In the genomic region with DNA sequence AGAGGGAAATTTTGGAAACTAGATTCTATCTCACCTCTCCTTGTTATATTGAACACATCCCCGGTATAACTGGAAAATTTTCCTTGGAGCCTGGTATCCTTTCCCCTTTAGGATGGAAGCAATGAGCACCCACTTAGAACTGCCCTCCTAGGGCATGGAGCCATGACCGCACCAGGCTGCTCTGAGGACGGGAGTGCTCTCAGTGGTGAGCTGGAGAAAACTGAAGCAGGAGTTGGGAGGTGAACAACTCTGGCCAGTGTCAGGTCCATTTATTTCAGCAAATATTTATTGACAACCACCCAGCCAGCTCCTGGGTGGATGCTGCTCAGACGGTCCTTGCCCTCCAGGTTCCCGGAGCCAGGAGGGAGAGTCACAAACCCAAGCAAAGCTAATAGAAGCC, we compare ENCODE assay signal across 27 cellular contexts.
"Had no signal": no experiment of that assay in that cellular context is flagged by ENCODE, and none has a peak within 500 bp of the region (broad histone marks: within the 10 kb centered on the region; RNA-seq: fewer than 3 reads in every experiment).

No MANE protein-coding gene starts in this region.

- H3K4me1 ChIP-seq: lower lobe of right lung, parathyroid adenoma, psoas muscle, right atrium auricular region, right lobe of liver, tibial nerve had no signal

- H3K9me3 ChIP-seq: lower lobe of right lung, neutrophil, psoas muscle, right atrium auricular region, right lobe of liver, thoracic aorta, tibial nerve, upper lobe of left lung had no signal

- H3K27ac ChIP-seq: lower lobe of right lung, neural progenitor cell, neutrophil, parathyroid adenoma, psoas muscle, right atrium auricular region, right lobe of liver, thoracic aorta had no signal

- DNase-seq: hippocampal formation; kidney glomerular epithelial cell; left cardiac atrium; lower lobe of right lung; mammary epithelial cell; mesenchymal stem cell; naive thymus-derived CD8-positive, alpha-beta T cell; nephron progenitor cell; occipital lobe; psoas muscle; right lobe of liver; stimulated activated CD4-positive, alpha-beta T cell treated with anti-CD3 and anti-CD28 coated beads, Interleukin-1b, Interleukin-23, amount 100 ng/mL, for 48 hours; stimulated activated CD4-positive, alpha-beta T cell treated with anti-CD3 and anti-CD28 coated beads, Interleukin-2, amount 100 ng/mL, for 48 hours; stimulated activated CD4-positive, alpha-beta T cell treated with anti-CD3 and anti-CD28 coated beads, Interleukin-4, amount 100 ng/mL, for 4 hours; stimulated activated CD8-positive, alpha-beta memory T cell treated with anti-CD3 and anti-CD28 coated beads, Interleukin-4, amount 100 ng/mL, for 48 hours; stimulated activated naive CD4-positive, alpha-beta T cell treated with Interleukin-2 at 50 U/mL for 16 hours; stimulated activated naive CD8-positive, alpha-beta T cell treated with anti-CD3 and anti-CD28 coated beads, Interleukin-15, amount 100 ng/mL, for 72 hours; upper lobe of left lung had no signal

- H3K27me3 ChIP-seq: neural progenitor cell, right atrium auricular region, right lobe of liver, tibial nerve, upper lobe of left lung had no signal

- ATAC-seq: left cardiac atrium; left lobe of liver; naive thymus-derived CD8-positive, alpha-beta T cell; psoas muscle; right lobe of liver; stimulated activated memory B cell treated with anti-CD40 and anti-IgM and Interleukin-4, amounts not matched to agents 10 μg/mL and 1 μg/mL and 100 μg/mL, for 72 hours; stimulated activated naive CD8-positive, alpha-beta T cell treated with anti-CD3 and anti-CD28 coated beads, Interleukin-15, amount 100 ng/mL, for 72 hours had no signal

- H3K36me3 ChIP-seq: lower lobe of right lung, neural progenitor cell, neutrophil, right atrium auricular region, right lobe of liver, thoracic aorta, tibial nerve, upper lobe of left lung had no signal

- H3K4me3 ChIP-seq: lower lobe of right lung, neural progenitor cell, psoas muscle, right atrium auricular region, right lobe of liver, smooth muscle cell, thoracic aorta, tibial nerve had no signal
